ENCODE assay signal across 26 cellular contexts in genomic region chr6:9537381-9537780, GRCh38.
DNase-seq lines count a peak whose midpoint lies in the region; ATAC-seq, FAIRE-seq and TF ChIP-seq lines count a peak whose summit lies in the region.
"Had no signal": no experiment of that assay in that cellular context is flagged by ENCODE, and none has a peak within 500 bp of the region (broad histone marks: within the 10 kb centered on the region; RNA-seq: fewer than 3 reads in every experiment).

No MANE protein-coding gene starts in this region.

- H3K27me3 Mint-ChIP-seq in T-cell: no peaks in the 10 kb centered on the region
- H3K27me3 Mint-ChIP-seq: activated naive CD4-positive, alpha-beta T cell treated with anti-CD3 and anti-CD28 coated beads, Interleukin-2, amount 50 U/mL, for 24 hours had no signal

- peak; percentile 81 for DNase-seq in ELR (ENCODE audit: low read depth)
- DNase-seq in NCI-H226: peak; percentile 47
- DNase-seq in fibroblast of pulmonary artery (ENCODE audit: low read depth): peak; percentile 47
- DNase-seq in urothelium cell line (ENCODE audit: low spot score): peak; percentile 16
- no peak for DNase-seq in ACHN
- no peak for DNase-seq in T-cell
- DNase-seq: activated CD8-positive, alpha-beta memory T cell treated with anti-CD3 and anti-CD28 coated beads for 24 hours; activated T-cell treated with anti-CD3 and anti-CD28 coated beads, Interleukin-2, amount 50 U/mL, for 72 hours; cortex of kidney; DMS 273 treated with DMSO at 0.1 percent for 48 hours; H9; NCI-H1105 treated with DMSO at 0.1 percent for 48 hours; NCI-H2081 treated with DMSO at 0.1 percent for 48 hours; NCI-H510A treated with DMSO at 0.1 percent for 48 hours; NK-92 treated with Interleukin-12 subunit alpha and Interleukin-12 subunit beta, amount 100 ng/mL, for 24 hours; nucleus accumbens; RPMI8226; upper lobe of right lung had no signal

- ATAC-seq in GM18517 (IDR thresholded peaks at IDR 0.05; ENCODE audit: unreplicated experiment) (no peak), T-cell (replicated peaks in 1 of 4) (no peak)
- ATAC-seq: activated T-cell treated with anti-CD3 and anti-CD28 coated beads, Interleukin-2, amount 50 U/mL, for 72 hours; upper lobe of right lung had no signal

- TF ChIP-seq CTCF in fibroblast of pulmonary artery (IDR thresholded peaks at IDR 0.05; ENCODE audit: low read length, missing control alignments): no peak

- no peaks in the 10 kb centered on the region for H3K36me3 Mint-ChIP-seq in T-cell
- H3K36me3 Mint-ChIP-seq: activated naive CD4-positive, alpha-beta T cell treated with anti-CD3 and anti-CD28 coated beads, Interleukin-2, amount 50 U/mL, for 24 hours had no signal

- no peak overlapping the region for H3K4me3 Mint-ChIP-seq in T-cell
- H3K4me3 Mint-ChIP-seq: activated naive CD4-positive, alpha-beta T cell treated with anti-CD3 and anti-CD28 coated beads, Interleukin-2, amount 50 U/mL, for 24 hours; activated T-cell treated with anti-CD3 and anti-CD28 coated beads, Interleukin-2, amount 50 U/mL, for 72 hours; H9 had no signal

- CTCF ChIA-PET in T-cell (lab: Charles Lee): no interaction called here

- in situ Hi-C loops in ACHN (cut with HindIII; ENCODE audit: low pct_ligation_motif_present, low pct_unique_long_range_greater_than_20kb, low sequenced_read_pairs): no loop called here

- no peaks in the 10 kb centered on the region for H3K4me1 Mint-ChIP-seq in T-cell
- H3K4me1 Mint-ChIP-seq: activated naive CD4-positive, alpha-beta T cell treated with anti-CD3 and anti-CD28 coated beads, Interleukin-2, amount 50 U/mL, for 24 hours; H9 had no signal

- FAIRE-seq in urothelium cell line (lab: Jason Lieb, UNC): no peak
- FAIRE-seq: endometrium, GM12892, keratinocyte had no signal

- no peak overlapping the region for H3K4me3 ChIP-seq in fibroblast of pulmonary artery (replicated peaks; ENCODE audit: low read depth, low read length)
- H3K4me3 ChIP-seq: ascending aorta, hepatocyte, right atrium auricular region, upper lobe of right lung had no signal

- peaks cover 0 to 7% (median 3%) of the 10 kb centered on the region in 3 donors for H3K9me3 Mint-ChIP-seq in T-cell
- H3K9me3 Mint-ChIP-seq: activated naive CD4-positive, alpha-beta T cell treated with anti-CD3 and anti-CD28 coated beads, Interleukin-2, amount 50 U/mL, for 24 hours; activated T-cell treated with anti-CD3 and anti-CD28 coated beads, Interleukin-2, amount 50 U/mL, for 72 hours; H9 had no signal

- POLR2A ChIA-PET in T-cell (lab: Charles Lee): no interaction called here

- no peak overlapping the region for H3K27ac Mint-ChIP-seq in T-cell
- H3K27ac Mint-ChIP-seq: activated naive CD4-positive, alpha-beta T cell treated with anti-CD3 and anti-CD28 coated beads, Interleukin-2, amount 50 U/mL, for 24 hours; activated T-cell treated with anti-CD3 and anti-CD28 coated beads, Interleukin-2, amount 50 U/mL, for 72 hours; H9 had no signal

Comparison
In these comparisons a context has a peak if more than half of its experiments do, and no peak if none do; other contexts are left out.
1. DNase-seq: peak in ELR (single experiment), NCI-H226 (single experiment), fibroblast of pulmonary artery (single experiment) and urothelium cell line (single experiment); none in ACHN (single experiment) and T-cell (0 of 34).